Comparison of ENCODE assay signal across 8 cellular contexts in the genomic region with DNA sequence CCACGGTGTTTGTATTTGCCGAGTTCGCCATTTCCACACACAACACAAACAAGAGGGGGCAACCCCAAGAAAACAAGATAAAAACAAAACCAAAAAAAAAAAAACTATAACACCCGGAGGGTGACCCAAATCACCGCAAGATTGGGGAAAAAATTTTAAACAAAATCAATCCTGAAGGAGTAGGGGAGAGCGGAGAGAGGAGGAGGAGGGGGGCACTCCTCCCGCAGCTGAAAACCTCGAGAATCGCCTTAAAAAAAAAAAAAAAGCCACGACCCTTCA. TPM values are rescaled to one million over a fixed set of nuclear protein-coding genes. Genes with fewer than 3 reads are reported as not detected.
DNase-seq lines count a peak whose midpoint lies in the region; ATAC-seq and TF ChIP-seq lines count a peak whose summit lies in the region.

No MANE protein-coding gene starts in this region.

- TF ChIP-seq CTCF in activated CD8-positive, alpha-beta T cell treated with anti-CD3 and anti-CD28 coated beads for 36 hours (IDR thresholded peaks at IDR 0.05): no peak
- no peak for TF ChIP-seq CTCF in GM20000 (IDR thresholded peaks at IDR 0.05; ENCODE audit: extremely low read depth, missing control alignments)

- H3K4me3 ChIP-seq in iPS DF 6.9 (ENCODE audit: low read length): peak overlapping the region; percentile 71; the same call in 1 of the 2 replicates

- WGBS in iPS DF 6.9 (ENCODE audit: insufficient coverage, insufficient read length): no CpG with 5 or more reads among the region's 10 CpGs

- peaks cover 27% of the 10 kb centered on the region for H3K4me1 Mint-ChIP-seq in activated CD8-positive, alpha-beta T cell treated with anti-CD3 and anti-CD28 coated beads for 36 hours (ENCODE audit: low read depth)
- H3K4me1 Mint-ChIP-seq in stimulated activated memory B cell treated with anti-CD40 and anti-IgM and Interleukin-4, amounts not matched to agents 10 μg/mL and 1 μg/mL and 100 μg/mL, for 72 hours: peaks cover 15% of the 10 kb centered on the region

- peaks cover 2% of the 10 kb centered on the region for H3K9me3 Mint-ChIP-seq in activated CD8-positive, alpha-beta T cell treated with anti-CD3 and anti-CD28 coated beads for 36 hours
- H3K9me3 Mint-ChIP-seq in stimulated activated memory B cell treated with anti-CD40 and anti-IgM and Interleukin-4, amounts not matched to agents 10 μg/mL and 1 μg/mL and 100 μg/mL, for 72 hours: no peaks in the 10 kb centered on the region

- H3K4me1 ChIP-seq in iPS DF 6.9 (ENCODE audit: control insufficient read depth, insufficient read depth, low read length): no peaks in the 10 kb centered on the region; the same call in 1 of the 2 replicates

- peak overlapping the region; percentile 89 for H3K4me3 Mint-ChIP-seq in activated CD8-positive, alpha-beta T cell treated with anti-CD3 and anti-CD28 coated beads for 36 hours
- H3K4me3 Mint-ChIP-seq in stimulated activated memory B cell treated with anti-CD40 and anti-IgM and Interleukin-4, amounts not matched to agents 10 μg/mL and 1 μg/mL and 100 μg/mL, for 72 hours: peak overlapping the region; percentile 98

- no peaks in the 10 kb centered on the region for H3K27me3 ChIP-seq in iPS DF 6.9 (ENCODE audit: control insufficient read depth, insufficient read depth, low read length)

- no peaks in the 10 kb centered on the region for H3K36me3 ChIP-seq in iPS DF 6.9 (ENCODE audit: control insufficient read depth, insufficient read depth, low read length)

- no peaks in the 10 kb centered on the region for H3K27me3 Mint-ChIP-seq in activated CD8-positive, alpha-beta T cell treated with anti-CD3 and anti-CD28 coated beads for 36 hours
- no peaks in the 10 kb centered on the region for H3K27me3 Mint-ChIP-seq in stimulated activated memory B cell treated with anti-CD40 and anti-IgM and Interleukin-4, amounts not matched to agents 10 μg/mL and 1 μg/mL and 100 μg/mL, for 72 hours

- intact Hi-C loops in activated CD8-positive, alpha-beta T cell treated with anti-CD3 and anti-CD28 coated beads for 36 hours (cut with micrococcal nuclease): no loop called here

- no peak overlapping the region for H3K27ac ChIP-seq in iPS DF 6.9 (ENCODE audit: low read length)

- H3K9me3 ChIP-seq in iPS DF 6.9 (ENCODE audit: control insufficient read depth, insufficient read depth, low read length): no peaks in the 10 kb centered on the region

- no peak for ATAC-seq in activated CD8-positive, alpha-beta T cell treated with anti-CD3 and anti-CD28 coated beads for 36 hours
- no peak for ATAC-seq in stimulated activated memory B cell treated with anti-CD40 and anti-IgM and Interleukin-4, amounts not matched to agents 10 μg/mL and 1 μg/mL and 100 μg/mL, for 72 hours
- ATAC-seq in GM18868 (IDR thresholded peaks at IDR 0.05; ENCODE audit: unreplicated experiment): no peak

- DNase-seq in DMS79 treated with DMSO at 0.1 percent for 48 hours (lab: John Stamatoyannopoulos, UW) (peak; percentile 55), DMS79 (lab: John Stamatoyannopoulos, UW) (no peak), iPS DF 6.9 (ENCODE audit: low read depth, low spot score) (no peak), GM20000 (ENCODE audit: low spot score) (no peak), globus pallidus (ENCODE audit: low spot score) (no peak)
- no peak for DNase-seq in activated CD8-positive, alpha-beta T cell treated with anti-CD3 and anti-CD28 coated beads for 36 hours

- POLR2A ChIA-PET in activated CD8-positive, alpha-beta T cell treated with anti-CD3 and anti-CD28 coated beads for 36 hours (lab: Charles Lee): interaction anchor here (1.3 to 2.1 kb wide), 5 partner anchors 29 to 251 kb away, joined by 3 to 8 read pairs (median 4); no protein-coding TSS in a partner anchor

- CTCF ChIA-PET in activated CD8-positive, alpha-beta T cell treated with anti-CD3 and anti-CD28 coated beads for 36 hours (lab: Charles Lee): interaction anchor here (1.4 kb wide), 1 partner anchor 244 kb away, joined by 7 read pairs; no protein-coding TSS in a partner anchor

- peak overlapping the region; percentile 97 for H3K27ac Mint-ChIP-seq in activated CD8-positive, alpha-beta T cell treated with anti-CD3 and anti-CD28 coated beads for 36 hours
- H3K27ac Mint-ChIP-seq in stimulated activated memory B cell treated with anti-CD40 and anti-IgM and Interleukin-4, amounts not matched to agents 10 μg/mL and 1 μg/mL and 100 μg/mL, for 72 hours: peak overlapping the region; percentile 100

- peaks cover 15% of the 10 kb centered on the region for H3K36me3 Mint-ChIP-seq in activated CD8-positive, alpha-beta T cell treated with anti-CD3 and anti-CD28 coated beads for 36 hours (ENCODE audit: low read depth)
- peaks cover 20% of the 10 kb centered on the region for H3K36me3 Mint-ChIP-seq in stimulated activated memory B cell treated with anti-CD40 and anti-IgM and Interleukin-4, amounts not matched to agents 10 μg/mL and 1 μg/mL and 100 μg/mL, for 72 hours

RNA-seq across cellular contexts. Expression of gene GTF2A1, which starts 0.3 kb away (rescaled TPM):
- total RNA-seq in activated CD8-positive, alpha-beta T cell treated with anti-CD3 and anti-CD28 coated beads for 36 hours: 10 to 100 TPM; 34.3 to 35.9 TPM
